ENCODE assay signal across 15 cellular contexts in the genomic region with DNA sequence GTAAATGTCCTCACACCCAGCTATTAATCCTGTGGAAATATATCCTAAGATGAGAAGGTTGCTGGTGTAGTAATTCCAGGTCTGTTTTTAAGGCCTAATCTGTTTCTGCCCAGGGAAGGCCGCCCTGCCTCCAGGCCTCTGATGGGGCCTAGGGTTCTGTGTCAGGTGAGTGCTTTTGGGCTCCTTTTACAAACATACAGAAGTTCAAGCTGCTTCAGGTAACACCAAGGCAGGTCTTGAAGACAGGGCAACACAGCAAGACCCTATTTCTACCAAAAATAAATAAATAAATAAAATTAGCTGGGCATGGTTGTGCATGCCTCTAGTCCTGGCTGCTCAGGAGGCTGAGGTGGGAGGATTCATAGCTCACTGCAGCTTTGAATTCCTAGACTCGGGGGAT. TPM values are rescaled to one million over a fixed set of nuclear protein-coding genes. Genes with fewer than 3 reads are reported as not detected.
DNase-seq lines count a peak whose midpoint lies in the region; TF ChIP-seq lines count a peak whose summit lies in the region.
"Had no signal": no experiment of that assay in that cellular context is flagged by ENCODE, and none has a peak within 500 bp of the region (broad histone marks: within the 10 kb centered on the region; RNA-seq: fewer than 3 reads in every experiment).

No MANE protein-coding gene starts in this region.

- POLR2A ChIA-PET in RWPE1 (lab: Yijun Ruan, JAX; ENCODE audit: low non-redundant PET): no interaction called here

- CTCF ChIA-PET in RWPE1 (lab: Yijun Ruan, JAX): no interaction called here

- no peak overlapping the region for H3K4me2 ChIP-seq in osteoblast (ENCODE audit: insufficient read depth, low read length)

- no peaks in the 10 kb centered on the region for H3K79me2 ChIP-seq in osteoblast (ENCODE audit: insufficient read depth, low read length)

- no peak overlapping the region for H2AFZ ChIP-seq in osteoblast (ENCODE audit: low read length)
- H2AFZ ChIP-seq: GM23248 had no signal

- H4K20me1 ChIP-seq in osteoblast (ENCODE audit: insufficient read depth, low read length): no peaks in the 10 kb centered on the region

- H3K36me3 ChIP-seq in osteoblast (ENCODE audit: insufficient read depth, low read length): no peaks in the 10 kb centered on the region

- peak overlapping the region; percentile 100 for H3K27ac ChIP-seq in RWPE1
- peak overlapping the region; percentile 86 for H3K27ac ChIP-seq in epithelial cell of prostate
- no peak overlapping the region for H3K27ac ChIP-seq in osteoblast (ENCODE audit: low read depth, low read length)
- H3K27ac ChIP-seq: GM23248 had no signal

- no peak overlapping the region for H3K4me3 ChIP-seq in osteoblast (ENCODE audit: insufficient read depth, low read length)
- H3K4me3 ChIP-seq: GM23248 had no signal

- TF ChIP-seq CTCF in RWPE1 (conservative IDR thresholded peaks at IDR 0.05; ENCODE audit: low read depth) (no peak), osteoblast (IDR thresholded peaks at IDR 0.05; ENCODE audit: extremely low read depth, low read depth, low read length) (no peak)

- no peak for DNase-seq in RWPE1 (ENCODE audit: low spot score)
- DNase-seq in epithelial cell of prostate (ENCODE audit: low read depth, low spot score): no peak
- DNase-seq in osteoblast (ENCODE audit: insufficient read length, low spot score, missing footprints): peak; percentile 4
- DNase-seq in NCI-H1694 treated with DMSO at 0.1 percent for 48 hours (lab: John Stamatoyannopoulos, UW): no peak
- no peak for DNase-seq in DMS53 (lab: John Stamatoyannopoulos, UW)
- no peak for DNase-seq in activated CD8-positive, alpha-beta memory T cell treated with anti-CD3 and anti-CD28 coated beads for 24 hours
- DNase-seq: C1 segment of cervical spinal cord; Calu3; CD4-positive, alpha-beta memory T cell; COR-L47; DND-41; GM23248; H7; HCEC 1CT had no signal

- H3K27me3 ChIP-seq in osteoblast (ENCODE audit: insufficient read depth, low read length): peaks cover 36% of the 10 kb centered on the region

- peaks cover 6% of the 10 kb centered on the region for H3K9me3 ChIP-seq in osteoblast (ENCODE audit: low read depth, low read length)

- no peaks in the 10 kb centered on the region for H3K4me1 ChIP-seq in osteoblast (ENCODE audit: insufficient read depth, low read length)

RNA-seq across cellular contexts. Expression of a gene that starts 9.3 kb away (rescaled TPM):
- total RNA-seq in osteoblast: 24.2 and 27.1 TPM in 2 replicates
- total RNA-seq: CD4-positive, alpha-beta memory T cell had no signal

RNA-seq across cellular contexts. Expression of a gene that starts 30.5 kb away (rescaled TPM):
- under 0.01 and 0.29 TPM in 2 replicates for total RNA-seq in osteoblast
- total RNA-seq: A172; CD4-positive, alpha-beta memory T cell; GM23248 had no signal
